ENCODE assay signal across 8 cellular contexts in genomic region chr1:19596065-19596718, GRCh38. TPM values are rescaled to one million over a fixed set of nuclear protein-coding genes. Genes with fewer than 3 reads are reported as not detected.
DNase-seq lines count a peak whose midpoint lies in the region; ATAC-seq, FAIRE-seq and TF ChIP-seq lines count a peak whose summit lies in the region.

No MANE protein-coding gene starts in this region.

- H3K4me3 ChIP-seq in GM06990 (replicated peaks; ENCODE audit: low read depth, low read length) (peak overlapping the region; percentile 89), iPS-15b (ENCODE audit: low read depth, low read length) (peak overlapping the region; percentile 90), small intestine (ENCODE audit: low read depth in 1 of 2, low read length in 2 of 2) (peak overlapping the region; percentile 13 to 68)

- H3K9ac ChIP-seq in iPS-15b (ENCODE audit: low read depth, low read length): peak overlapping the region; percentile 82

- H3K9me3 ChIP-seq in iPS-15b (ENCODE audit: control insufficient read depth, insufficient read depth, low read length) (no peaks in the 10 kb centered on the region), small intestine (ENCODE audit: control insufficient read depth, low read depth) (no peaks in the 10 kb centered on the region)

- peaks cover under 1% of the 10 kb centered on the region; the same call in 1 of the 2 replicates for H3K36me3 ChIP-seq in GM06990 (ENCODE audit: control insufficient read depth, insufficient read depth, low read length)
- no peaks in the 10 kb centered on the region for H3K36me3 ChIP-seq in iPS-15b (ENCODE audit: control insufficient read depth, insufficient read depth, low read length)
- H3K36me3 ChIP-seq in small intestine (ENCODE audit: control insufficient read depth in 2 of 2, insufficient read depth in 2 of 2, low read length in 2 of 2): no peaks in the 10 kb centered on the region

- no peak for DNase-seq in GM06990 (ENCODE audit: extremely low read depth, insufficient read length)
- peak in 2 of 3 experiments; percentile 68 to 82 for DNase-seq in NCI-H1417 (lab: John Stamatoyannopoulos, UW)
- DNase-seq in small intestine: peak; percentile 90
- no peak for DNase-seq in T-helper 9 cell

- WGBS in adipose tissue, 3 donors: 6 to 7% (median 7%) methylated on average over 11 of the region's 11 CpGs
- 1 to 5% (median 4%) methylated on average over 11 of the region's 11 CpGs for WGBS in small intestine, 3 donors

- FAIRE-seq in small intestine (lab: Jason Lieb, UNC): no peak

- H3K27ac ChIP-seq in adipose tissue (ENCODE audit: low read depth, low read length) (peak overlapping the region; percentile 62), small intestine (ENCODE audit: low read depth in 1 of 2, low read length in 1 of 2) (peak overlapping the region; percentile 99)

- no peak for TF ChIP-seq CTCF in GM06990 (IDR thresholded peaks at IDR 0.05; ENCODE audit: insufficient read depth, low read length, poor library complexity, severe bottlenecking)

- peaks cover 6% of the 10 kb centered on the region for H3K4me1 ChIP-seq in iPS-15b (ENCODE audit: control insufficient read depth, insufficient read depth, low read length)
- peaks cover 17 to 18% of the 10 kb centered on the region in 2 donors for H3K4me1 ChIP-seq in small intestine (ENCODE audit: control insufficient read depth in 2 of 2, insufficient read depth in 1 of 2, low read depth in 1 of 2, low read length in 1 of 2)

- H3K27me3 ChIP-seq in GM06990 (replicated peaks; ENCODE audit: control insufficient read depth, insufficient read depth, low read length) (no peaks in the 10 kb centered on the region), iPS-15b (ENCODE audit: control insufficient read depth, insufficient read depth, low read length) (no peaks in the 10 kb centered on the region), small intestine (ENCODE audit: control insufficient read depth in 2 of 2, insufficient read depth in 2 of 2, low read length in 2 of 2) (no peaks in the 10 kb centered on the region)

- no peak for ATAC-seq in HG03196 (IDR thresholded peaks at IDR 0.05; ENCODE audit: unreplicated experiment)
- no peak for ATAC-seq in HG02798 (IDR thresholded peaks at IDR 0.05; ENCODE audit: poor library complexity, unreplicated experiment)

RNA-seq across cellular contexts. Expression of gene NBL1, which starts 47.9 kb away (rescaled TPM):
- polyA plus RNA-seq in adipose tissue: 100 to 1,000 TPM in 1 of 3 donors, 10 to 100 TPM in 2; 11.3 to 163 (median 85.8) TPM
- polyA plus RNA-seq in small intestine: 100 to 1,000 TPM; 455 to 503 (median 494) TPM

Comparison
In these comparisons a context has a peak if more than half of its experiments do, and no peak if none do; other contexts are left out.
1. DNase-seq: peak in NCI-H1417 (2 of 3) and small intestine (single experiment); none in GM06990 (single experiment) and T-helper 9 cell (single experiment).
2. Peak in every context shown above with its lines, with median percentiles within 50 percentile points of each other: H3K4me3 ChIP-seq.